14 cellular contexts compared by ENCODE assay signal in the genomic region with DNA sequence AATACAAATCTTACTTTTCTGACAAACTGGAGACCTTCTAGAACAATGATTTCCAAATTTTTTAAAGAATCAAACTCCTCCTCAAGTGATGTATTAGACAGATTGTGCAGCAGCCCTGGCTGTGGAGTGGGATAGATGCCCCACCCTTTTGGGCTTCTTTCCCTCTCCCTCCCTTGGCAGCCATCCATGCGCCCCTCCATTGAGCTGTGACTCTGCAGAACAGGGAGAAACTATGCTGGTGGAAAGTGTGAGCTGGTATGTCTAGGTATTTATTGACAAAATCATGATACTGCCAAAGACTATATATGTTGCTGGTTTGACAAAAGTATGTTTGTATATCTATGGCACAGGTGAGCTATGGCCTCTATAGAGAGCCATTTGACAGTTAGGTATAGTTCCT.
DNase-seq lines count a peak whose midpoint lies in the region; FAIRE-seq and TF ChIP-seq lines count a peak whose summit lies in the region.
"Had no signal": no experiment of that assay in that cellular context is flagged by ENCODE, and none has a peak within 500 bp of the region (broad histone marks: within the 10 kb centered on the region; RNA-seq: fewer than 3 reads in every experiment).

No MANE protein-coding gene starts in this region.

- no peak overlapping the region for H3K4me3 Mint-ChIP-seq in nephron
- H3K4me3 Mint-ChIP-seq: CD14-positive monocyte; CD8-positive, alpha-beta memory T cell had no signal

- no peaks in the 10 kb centered on the region for H3K9me3 Mint-ChIP-seq in nephron
- H3K9me3 Mint-ChIP-seq: CD8-positive, alpha-beta memory T cell had no signal

- TF ChIP-seq CTCF in nephron (IDR thresholded peaks at IDR 0.05; ENCODE audit: unreplicated experiment in 3 of 3): no peak

- peak; percentile 70 for FAIRE-seq in HTR-8/SVneo (lab: Jason Lieb, UNC)
- FAIRE-seq: A204.1, GM18507, K562 had no signal

- peak overlapping the region in 2 of 3 experiments; percentile 5 to 22 for H3K27ac Mint-ChIP-seq in nephron

- no peaks in the 10 kb centered on the region for H3K36me3 Mint-ChIP-seq in nephron (ENCODE audit: low read depth)
- H3K36me3 Mint-ChIP-seq: CD14-positive monocyte had no signal

- H3K4me1 Mint-ChIP-seq in nephron: no peaks in the 10 kb centered on the region
- H3K4me1 Mint-ChIP-seq: CD8-positive, alpha-beta memory T cell had no signal

- DNase-seq in NCI-H2171 treated with DMSO at 0.1 percent for 48 hours (lab: John Stamatoyannopoulos, UW) (peak; percentile 41), NCI-H2171 (lab: John Stamatoyannopoulos, UW) (no peak), HTR-8/SVneo (ENCODE audit: insufficient read length, low spot score) (no peak), anterior cingulate cortex (lab: John Stamatoyannopoulos, UW) (no peak), NCI-H526 treated with DMSO at 0.1 percent for 48 hours (lab: John Stamatoyannopoulos, UW) (no peak), DMS53 (lab: John Stamatoyannopoulos, UW) (no peak)
- DNase-seq: Caco-2; CD8-positive, alpha-beta memory T cell; HCEC 1CT had no signal

- H3K27me3 Mint-ChIP-seq in nephron (ENCODE audit: low read depth): no peaks in the 10 kb centered on the region
